In genomic region chr12:87671757-87672156, GRCh38 we compare ENCODE assay signal across 21 cellular contexts.
"Had no signal": no experiment of that assay in that cellular context is flagged by ENCODE, and none has a peak within 500 bp of the region (broad histone marks: within the 10 kb centered on the region; RNA-seq: fewer than 3 reads in every experiment).

No MANE protein-coding gene starts in this region.

- H3K27ac ChIP-seq: adrenal gland, dorsolateral prefrontal cortex, neutrophil, parathyroid adenoma, right lobe of liver, stomach, testis, upper lobe of right lung had no signal

- H3K36me3 ChIP-seq: adrenal gland, neutrophil, right lobe of liver, stomach, upper lobe of right lung had no signal

- H3K79me2 ChIP-seq: parathyroid adenoma had no signal

- H2AFZ ChIP-seq: parathyroid adenoma had no signal

- H3K4me3 ChIP-seq: adrenal gland, dorsolateral prefrontal cortex, lung, right lobe of liver, smooth muscle cell, stomach, testis, upper lobe of right lung had no signal

- DNase-seq: activated CD8-positive, alpha-beta memory T cell treated with anti-CD3 and anti-CD28 coated beads for 24 hours; activated CD8-positive, alpha-beta memory T cell treated with anti-CD3 and anti-CD28 coated beads, Interleukin-2, amount 50 U/mL, for 48 hours; activated effector memory CD4-positive, alpha-beta T cell treated with anti-CD3 and anti-CD28 coated beads, Interleukin-2, amount 50 U/mL, for 16 hours; activated T-cell treated with anti-CD3 and anti-CD28 coated beads, Interleukin-2, amount 50 U/mL, for 48 hours; adrenal gland; caudate nucleus; dorsolateral prefrontal cortex; hypothalamus; right lobe of liver; stimulated activated CD4-positive, alpha-beta T cell treated with anti-CD3 and anti-CD28 coated beads, Interleukin-4, amount 100 ng/mL, for 1 hour; stomach; T1000; testis; upper lobe of right lung had no signal

- H3K27me3 ChIP-seq: adrenal gland, dorsolateral prefrontal cortex, neutrophil, right lobe of liver, stomach, testis, upper lobe of right lung had no signal

- H3K4me1 ChIP-seq: adrenal gland, parathyroid adenoma, right lobe of liver, stomach, testis, upper lobe of right lung had no signal

- H3K9me3 ChIP-seq: adrenal gland, neutrophil, right lobe of liver, stomach, testis, upper lobe of right lung had no signal

- H3K4me2 ChIP-seq: smooth muscle cell had no signal

- ATAC-seq: activated naive CD4-positive, alpha-beta T cell treated with anti-CD3 and anti-CD28 coated beads, Interleukin-2, amount 50 U/mL, for 72 hours; left lobe of liver; natural killer cell treated with Interleukin-12 subunit alpha and Interleukin-12 subunit beta and Interleukin-15 and Interleukin-18, amount 100 ng/mL, for 72 hours; right lobe of liver; upper lobe of right lung had no signal
